ENCODE assay signal across 1 cellular context in the genomic region with DNA sequence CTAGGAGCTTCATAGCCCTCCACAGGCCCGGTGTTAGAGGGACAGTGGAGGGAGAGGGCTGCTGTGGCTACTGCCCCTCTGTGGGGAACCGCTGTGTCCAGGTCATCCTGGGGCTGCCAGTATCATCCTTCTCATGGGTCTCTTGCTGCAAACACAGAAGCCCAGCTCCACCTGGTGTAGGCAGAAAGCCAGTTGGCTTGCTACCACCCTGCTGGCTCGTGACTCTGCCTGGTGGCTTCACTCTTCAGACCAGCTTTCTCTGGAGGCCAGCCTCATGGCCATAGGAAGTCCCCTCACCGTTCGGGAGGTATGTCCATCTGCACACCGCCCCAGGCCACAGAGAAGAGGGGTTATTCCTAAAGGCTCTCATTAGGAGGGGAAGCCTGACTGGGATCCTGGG.
TF ChIP-seq lines count a peak whose summit lies in the region.

No MANE protein-coding gene starts in this region.

TF ChIP-seq in HepG2, 621 proteins besides CTCF, POLR2A, EP300 and RAD21:
- TF ChIP-seq ZNF747 (CRISPR knock-in tag; IDR thresholded peaks at IDR 0.05; ENCODE audit: borderline replicate concordance) = no peak
- TF ChIP-seq, protein P1, sequence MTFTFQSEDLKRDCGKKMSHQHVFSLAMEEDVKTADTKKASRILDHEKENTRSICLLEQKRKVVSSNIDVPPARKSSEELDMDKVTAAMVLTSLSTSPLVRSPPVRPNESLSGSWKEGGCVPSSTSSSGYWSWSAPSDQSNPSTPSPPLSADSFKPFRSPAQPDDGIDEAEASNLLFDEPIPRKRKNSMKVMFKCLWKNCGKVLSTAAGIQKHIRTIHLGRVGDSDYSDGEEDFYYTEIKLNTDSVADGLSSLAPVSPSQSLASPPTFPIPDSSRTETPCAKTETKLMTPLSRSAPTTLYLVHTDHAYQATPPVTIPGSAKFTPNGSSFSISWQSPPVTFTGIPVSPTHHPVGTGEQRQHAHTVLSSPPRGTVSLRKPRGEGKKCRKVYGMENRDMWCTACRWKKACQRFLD (CRISPR knock-in tag; IDR thresholded peaks at IDR 0.05; ENCODE audit: borderline replicate concordance) = no peak
- TF ChIP-seq ZNF510 (CRISPR knock-in tag; IDR thresholded peaks at IDR 0.05; ENCODE audit: low read depth) = no peak
- no peak for TF ChIP-seq ZNF749 (CRISPR knock-in tag; IDR thresholded peaks at IDR 0.05; ENCODE audit: borderline replicate concordance)
- no peak for TF ChIP-seq ZNF709 (CRISPR knock-in tag; IDR thresholded peaks at IDR 0.05)
- TF ChIP-seq KLF16 (CRISPR knock-in tag; IDR thresholded peaks at IDR 0.05) = no peak
- TF ChIP-seq, protein P2, sequence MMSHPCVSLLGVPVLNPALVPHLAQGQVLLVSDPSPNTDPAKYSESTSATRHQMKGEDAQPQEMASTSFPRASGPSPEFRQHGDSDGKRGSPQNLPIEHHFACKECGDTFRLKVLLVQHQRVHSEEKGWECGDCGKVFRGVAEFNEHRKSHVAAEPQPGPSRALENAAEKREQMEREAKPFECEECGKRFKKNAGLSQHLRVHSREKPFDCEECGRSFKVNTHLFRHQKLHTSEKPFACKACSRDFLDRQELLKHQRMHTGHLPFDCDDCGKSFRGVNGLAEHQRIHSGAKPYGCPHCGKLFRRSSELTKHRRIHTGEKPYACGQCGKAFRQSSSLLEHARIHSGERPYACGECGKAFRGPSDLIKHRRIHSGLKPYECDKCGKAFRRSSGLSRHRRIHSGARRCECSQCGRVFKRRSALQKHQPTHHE (CRISPR knock-in tag; IDR thresholded peaks at IDR 0.05; ENCODE audit: borderline replicate concordance) = no peak
- no peak for TF ChIP-seq CBX5 (CRISPR knock-in tag; IDR thresholded peaks at IDR 0.05; ENCODE audit: borderline replicate concordance)
- no peak for TF ChIP-seq ATF7-NPFF (CRISPR knock-in tag; IDR thresholded peaks at IDR 0.05; ENCODE audit: low read depth)
- TF ChIP-seq, protein P3, sequence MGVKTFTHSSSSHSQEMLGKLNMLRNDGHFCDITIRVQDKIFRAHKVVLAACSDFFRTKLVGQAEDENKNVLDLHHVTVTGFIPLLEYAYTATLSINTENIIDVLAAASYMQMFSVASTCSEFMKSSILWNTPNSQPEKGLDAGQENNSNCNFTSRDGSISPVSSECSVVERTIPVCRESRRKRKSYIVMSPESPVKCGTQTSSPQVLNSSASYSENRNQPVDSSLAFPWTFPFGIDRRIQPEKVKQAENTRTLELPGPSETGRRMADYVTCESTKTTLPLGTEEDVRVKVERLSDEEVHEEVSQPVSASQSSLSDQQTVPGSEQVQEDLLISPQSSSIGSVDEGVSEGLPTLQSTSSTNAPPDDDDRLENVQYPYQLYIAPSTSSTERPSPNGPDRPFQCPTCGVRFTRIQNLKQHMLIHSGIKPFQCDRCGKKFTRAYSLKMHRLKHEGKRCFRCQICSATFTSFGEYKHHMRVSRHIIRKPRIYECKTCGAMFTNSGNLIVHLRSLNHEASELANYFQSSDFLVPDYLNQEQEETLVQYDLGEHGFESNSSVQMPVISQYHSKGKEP (CRISPR knock-in tag; IDR thresholded peaks at IDR 0.05) = no peak
- TF ChIP-seq, protein P4, sequence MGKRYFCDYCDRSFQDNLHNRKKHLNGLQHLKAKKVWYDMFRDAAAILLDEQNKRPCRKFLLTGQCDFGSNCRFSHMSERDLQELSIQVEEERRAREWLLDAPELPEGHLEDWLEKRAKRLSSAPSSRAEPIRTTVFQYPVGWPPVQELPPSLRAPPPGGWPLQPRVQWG (CRISPR knock-in tag; IDR thresholded peaks at IDR 0.05; ENCODE audit: borderline replicate concordance, low read depth) = no peak
- no peak for TF ChIP-seq KLF12 (CRISPR knock-in tag; IDR thresholded peaks at IDR 0.05; ENCODE audit: borderline replicate concordance)
- TF ChIP-seq, protein P5, sequence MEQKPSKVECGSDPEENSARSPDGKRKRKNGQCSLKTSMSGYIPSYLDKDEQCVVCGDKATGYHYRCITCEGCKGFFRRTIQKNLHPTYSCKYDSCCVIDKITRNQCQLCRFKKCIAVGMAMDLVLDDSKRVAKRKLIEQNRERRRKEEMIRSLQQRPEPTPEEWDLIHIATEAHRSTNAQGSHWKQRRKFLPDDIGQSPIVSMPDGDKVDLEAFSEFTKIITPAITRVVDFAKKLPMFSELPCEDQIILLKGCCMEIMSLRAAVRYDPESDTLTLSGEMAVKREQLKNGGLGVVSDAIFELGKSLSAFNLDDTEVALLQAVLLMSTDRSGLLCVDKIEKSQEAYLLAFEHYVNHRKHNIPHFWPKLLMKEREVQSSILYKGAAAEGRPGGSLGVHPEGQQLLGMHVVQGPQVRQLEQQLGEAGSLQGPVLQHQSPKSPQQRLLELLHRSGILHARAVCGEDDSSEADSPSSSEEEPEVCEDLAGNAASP (CRISPR knock-in tag; IDR thresholded peaks at IDR 0.05; ENCODE audit: borderline replicate concordance) = no peak
